Comparison of ENCODE assay signal across 28 cellular contexts in the genomic region with DNA sequence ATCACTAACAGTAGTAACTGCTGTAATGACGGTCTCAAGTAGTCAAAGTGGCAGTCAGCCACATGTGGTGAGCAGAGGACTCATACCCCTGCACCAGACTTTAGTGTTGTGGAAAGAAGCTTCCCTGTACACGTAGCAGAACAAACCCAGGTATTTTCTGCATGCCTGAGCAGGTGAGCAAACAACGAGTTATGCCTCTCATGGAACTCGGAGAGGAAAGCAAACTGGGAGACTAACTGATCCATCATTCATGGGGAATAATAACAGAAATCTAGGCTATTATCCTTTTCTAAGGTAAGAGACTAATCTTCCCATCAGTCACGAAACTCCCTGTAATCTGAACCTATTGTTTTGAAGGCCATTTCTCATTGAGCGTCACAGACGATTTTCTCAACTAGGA.
DNase-seq lines count a peak whose midpoint lies in the region; ATAC-seq and TF ChIP-seq lines count a peak whose summit lies in the region.
"Had no signal": no experiment of that assay in that cellular context is flagged by ENCODE, and none has a peak within 500 bp of the region (broad histone marks: within the 10 kb centered on the region; RNA-seq: fewer than 3 reads in every experiment).

No MANE protein-coding gene starts in this region.

- H3K4me1 ChIP-seq in Karpas-422 (ENCODE audit: low read length) = no peaks in the 10 kb centered on the region
- H3K4me1 ChIP-seq: BE2C, Caco-2, left lung, parathyroid adenoma, right lobe of liver, testis had no signal

- intact Hi-C loops in CD14-positive monocyte (cut with micrococcal nuclease) = no loop called here

- H3K79me2 ChIP-seq in Karpas-422 (ENCODE audit: low read length) = no peaks in the 10 kb centered on the region
- H3K79me2 ChIP-seq: parathyroid adenoma had no signal

- no peak overlapping the region for H3K27ac Mint-ChIP-seq in CD14-positive monocyte
- H3K27ac Mint-ChIP-seq: brain, natural killer cell had no signal

- no peak overlapping the region for H3K4me2 ChIP-seq in Karpas-422 (ENCODE audit: low read depth, low read length, poor library complexity, severe bottlenecking)

- H3K4me3 ChIP-seq in Karpas-422 (ENCODE audit: low read length) = no peak overlapping the region
- H3K4me3 ChIP-seq: left lung, right lobe of liver, testis had no signal

- no peaks in the 10 kb centered on the region for H3K4me1 Mint-ChIP-seq in CD14-positive monocyte
- H3K4me1 Mint-ChIP-seq: natural killer cell had no signal

- TF ChIP-seq CTCF in CD14-positive monocyte (IDR thresholded peaks at IDR 0.05) = no peak

- DNase-seq in COLO668 (lab: John Stamatoyannopoulos, UW; ENCODE audit: unreplicated experiment) (peak; percentile 64), NCI-H1092 (lab: John Stamatoyannopoulos, UW) (peak; percentile 3), NCI-H345 treated with DMSO at 0.1 percent for 48 hours (lab: John Stamatoyannopoulos, UW; ENCODE audit: unreplicated experiment) (peak; percentile 83), astrocyte of the hippocampus (ENCODE audit: low read depth, low spot score) (peak; percentile 66), Karpas-422 (no peak), DMS114 treated with DMSO at 0.1 percent for 48 hours (lab: John Stamatoyannopoulos, UW; ENCODE audit: unreplicated experiment) (no peak), CD14-positive monocyte (ENCODE audit: low spot score) (no peak)
- DNase-seq: activated CD4-positive, alpha-beta T cell treated with anti-CD3 and anti-CD28 coated beads for 4 hours; activated CD8-positive, alpha-beta memory T cell treated with anti-CD3 and anti-CD28 coated beads for 24 hours; activated gamma-delta T cell treated with Interleukin-2 at 50 U/mL for 16 hours; activated T-cell treated with anti-CD3 and anti-CD28 coated beads, Interleukin-2, amount 50 U/mL, for 1 hour; BE2C; Caco-2; effector CD4-positive, alpha-beta T cell; foreskin fibroblast; HCEC 1CT; IMR-90; left lung; natural killer cell; NCI-H187 treated with DMSO at 0.1 percent for 48 hours; NCI-H526; right lobe of liver; stimulated activated CD4-positive, alpha-beta T cell treated with anti-CD3 and anti-CD28 coated beads, Interleukin-4, amount 100 ng/mL, for 4 hours; stimulated activated naive CD4-positive, alpha-beta T cell treated with Interleukin-2 at 50 U/mL for 16 hours; testis had no signal

- no peaks in the 10 kb centered on the region for H3K36me3 ChIP-seq in Karpas-422 (ENCODE audit: insufficient read depth, low read length)
- H3K36me3 ChIP-seq: BE2C, left lung, right lobe of liver had no signal

- no peaks in the 10 kb centered on the region for H4K20me1 ChIP-seq in Karpas-422 (ENCODE audit: insufficient read depth, low read depth, low read length)

- no peak for ATAC-seq in HG02763 (IDR thresholded peaks at IDR 0.05; ENCODE audit: unreplicated experiment)
- ATAC-seq: left lung, natural killer cell, right lobe of liver had no signal

- H2AFZ ChIP-seq in Karpas-422 (ENCODE audit: low read length) = no peak overlapping the region
- H2AFZ ChIP-seq: parathyroid adenoma had no signal

- H3K27me3 ChIP-seq in Karpas-422 (ENCODE audit: low read length) = no peaks in the 10 kb centered on the region
- H3K27me3 ChIP-seq: BE2C, left lung, right lobe of liver, testis had no signal

- H3K9ac ChIP-seq in Karpas-422 (ENCODE audit: low read length) = no peak overlapping the region
- H3K9ac ChIP-seq: parathyroid adenoma had no signal

- H3K9me3 Mint-ChIP-seq in CD14-positive monocyte = peaks cover 0 to 4% (median 0%) of the 10 kb centered on the region in 7 donors

- no peaks in the 10 kb centered on the region for H3K36me3 Mint-ChIP-seq in CD14-positive monocyte
- H3K36me3 Mint-ChIP-seq: brain had no signal

- H3K27ac ChIP-seq in Karpas-422 (ENCODE audit: low read length) = no peak overlapping the region
- H3K27ac ChIP-seq: left lung, parathyroid adenoma, right lobe of liver, testis had no signal

- H3K9me3 ChIP-seq in Karpas-422 (ENCODE audit: low read length) = peaks cover 8% of the 10 kb centered on the region
- H3K9me3 ChIP-seq: BE2C, Caco-2, right lobe of liver, testis had no signal

- H3K9me2 ChIP-seq in Karpas-422 (replicated peaks; ENCODE audit: insufficient read depth, low read length) = no peaks in the 10 kb centered on the region

- H3K27me3 Mint-ChIP-seq in CD14-positive monocyte (ENCODE audit: low read depth in 3 of 3) = no peaks in the 10 kb centered on the region
- H3K27me3 Mint-ChIP-seq: brain had no signal

- no peak overlapping the region for H3K4me3 Mint-ChIP-seq in CD14-positive monocyte
- H3K4me3 Mint-ChIP-seq: brain, natural killer cell had no signal

Comparison
In these comparisons a context has a peak if more than half of its experiments do, and no peak if none do; other contexts are left out.
1. DNase-seq: peak in COLO668 (single experiment), NCI-H1092 (single experiment), NCI-H345 treated with DMSO at 0.1 percent for 48 hours (single experiment) and astrocyte of the hippocampus (single experiment); none in Karpas-422 (single experiment), DMS114 treated with DMSO at 0.1 percent for 48 hours (single experiment) and CD14-positive monocyte (single experiment).